ENCODE assay signal across 12 cellular contexts in genomic region chr10:101330236-101331225, GRCh38. TPM values are rescaled to one million over a fixed set of nuclear protein-coding genes. Genes with fewer than 3 reads are reported as not detected.
DNase-seq lines count a peak whose midpoint lies in the region; ATAC-seq and TF ChIP-seq lines count a peak whose summit lies in the region.
"Had no signal": no experiment of that assay in that cellular context is flagged by ENCODE, and none has a peak within 500 bp of the region (broad histone marks: within the 10 kb centered on the region; RNA-seq: fewer than 3 reads in every experiment).

No MANE protein-coding gene starts in this region.

- intact Hi-C loops in gastrocnemius medialis (cut with DNase I; ENCODE audit: low total_unique reads) (no loop called here), left ventricle myocardium superior (cut with micrococcal nuclease) (no loop called here)

- H3K79me1 ChIP-seq in mesenchymal stem cell (replicated peaks; ENCODE audit: low read length, poor library complexity, severe bottlenecking): no peaks in the 10 kb centered on the region

- H3K18ac ChIP-seq in mesenchymal stem cell (ENCODE audit: low read depth in 1 of 2, low read length in 2 of 2): no peak overlapping the region

- no peak overlapping the region for H2AK5ac ChIP-seq in mesenchymal stem cell (ENCODE audit: low read length, severe bottlenecking)

- H3K4me1 ChIP-seq in mesenchymal stem cell (ENCODE audit: control insufficient read depth, insufficient read depth, low read depth, low read length) (no peaks in the 10 kb centered on the region), gastrocnemius medialis (no peaks in the 10 kb centered on the region)
- H3K4me1 ChIP-seq: vagina had no signal

- 76% methylated on average over 14 of the region's 18 CpGs for WGBS in mesenchymal stem cell

- no peak overlapping the region for H3K4me3 ChIP-seq in cardiac fibroblast (replicated peaks in 1 of 2; ENCODE audit: low read depth in 2 of 2, low read length in 2 of 2)
- no peak overlapping the region for H3K4me3 ChIP-seq in mesenchymal stem cell (ENCODE audit: insufficient read depth in 1 of 2, low read depth in 1 of 2, low read length in 2 of 2)
- no peak overlapping the region for H3K4me3 ChIP-seq in gastrocnemius medialis
- H3K4me3 ChIP-seq: vagina had no signal

- H3K27me3 ChIP-seq in mesenchymal stem cell (ENCODE audit: control insufficient read depth in 1 of 2, insufficient read depth in 1 of 2, low read length in 2 of 2) (peaks cover 43 to 60% of the 10 kb centered on the region in 2 experiments), gastrocnemius medialis (no peaks in the 10 kb centered on the region)
- H3K27me3 ChIP-seq: vagina had no signal

- no peak for TF ChIP-seq POLR2A in gastrocnemius medialis (IDR thresholded peaks at IDR 0.05)

- ATAC-seq in stimulated activated naive CD8-positive, alpha-beta T cell treated with anti-CD3 and anti-CD28 coated beads, Interleukin-15, Interleukin-2, amounts not matched to agents 100 U/mL and 50 U/mL, for 24 hours: no peak
- ATAC-seq in gastrocnemius medialis: no peak
- no peak for ATAC-seq in left ventricle myocardium superior

- TF ChIP-seq CTCF in cardiac fibroblast (IDR thresholded peaks at IDR 0.05; ENCODE audit: low read depth, low read length): no peak
- no peak for TF ChIP-seq CTCF in gastrocnemius medialis (IDR thresholded peaks at IDR 0.05 in 4 of 5, conservative IDR thresholded peaks at IDR 0.05 in 1 of 5)

- no peaks in the 10 kb centered on the region for H3K36me3 ChIP-seq in mesenchymal stem cell (ENCODE audit: control insufficient read depth in 1 of 2, insufficient read depth in 2 of 2, low read depth in 1 of 2, low read length in 2 of 2)
- H3K36me3 ChIP-seq in gastrocnemius medialis: no peaks in the 10 kb centered on the region
- H3K36me3 ChIP-seq: vagina had no signal

- no peak overlapping the region for H3K4ac ChIP-seq in mesenchymal stem cell (ENCODE audit: low read depth in 1 of 2, low read length in 2 of 2)

- no peak overlapping the region for H3K4me2 ChIP-seq in mesenchymal stem cell (ENCODE audit: low read length, poor library complexity, severe bottlenecking)

- no peak overlapping the region for H2BK5ac ChIP-seq in mesenchymal stem cell (ENCODE audit: low read depth, low read length, poor library complexity, severe bottlenecking)

- H3K14ac ChIP-seq in mesenchymal stem cell (ENCODE audit: low read length in 2 of 2): no peak overlapping the region

- in situ Hi-C loops in gastrocnemius medialis (cut with MboI; ENCODE audit: low sequenced_read_pairs in 4 of 4): no loop called here

- H3K27ac ChIP-seq in mesenchymal stem cell (ENCODE audit: low read length, poor library complexity, severe bottlenecking) (no peak overlapping the region), gastrocnemius medialis (no peak overlapping the region)
- H3K27ac ChIP-seq: vagina had no signal

- DNase-seq in Ammon's horn (ENCODE audit: low spot score) (peak; percentile 78), NCI-H524 (lab: John Stamatoyannopoulos, UW) (peak; percentile 25 to 61), cardiac fibroblast (ENCODE audit: low read depth in 2 of 2) (peak; percentile 47 to 65), mesenchymal stem cell (peak; percentile 8), NCI-H1105 treated with DMSO at 0.1 percent for 48 hours (lab: John Stamatoyannopoulos, UW) (no peak), gastrocnemius medialis (no peak), left ventricle myocardium superior (no peak)
- DNase-seq in stimulated activated naive CD8-positive, alpha-beta T cell treated with anti-CD3 and anti-CD28 coated beads, Interleukin-15, Interleukin-2, amounts not matched to agents 100 U/mL and 50 U/mL, for 24 hours: no peak
- DNase-seq: activated CD4-positive, alpha-beta T cell treated with anti-CD3 and anti-CD28 coated beads, Interleukin-2, amount 50 U/mL, for 4 hours; activated naive CD4-positive, alpha-beta T cell; effector memory CD4-positive, alpha-beta T cell had no signal

- H4K8ac ChIP-seq in mesenchymal stem cell (ENCODE audit: low read length): no peak overlapping the region

- H4K91ac ChIP-seq in mesenchymal stem cell (ENCODE audit: low read length): no peak overlapping the region

- no peak overlapping the region for H2BK15ac ChIP-seq in mesenchymal stem cell (ENCODE audit: low read depth, poor library complexity, severe bottlenecking)

- H3K9ac ChIP-seq in mesenchymal stem cell (ENCODE audit: low read length): no peak overlapping the region

- H3K9me3 ChIP-seq in mesenchymal stem cell (ENCODE audit: control insufficient read depth, low read length) (no peaks in the 10 kb centered on the region), gastrocnemius medialis (no peaks in the 10 kb centered on the region)
- H3K9me3 ChIP-seq: vagina had no signal

- H3K23ac ChIP-seq in mesenchymal stem cell (ENCODE audit: low read length in 2 of 2): no peak overlapping the region

- H2BK12ac ChIP-seq in mesenchymal stem cell (ENCODE audit: low read length in 2 of 2): no peak overlapping the region

- no peak overlapping the region for H2BK120ac ChIP-seq in mesenchymal stem cell (ENCODE audit: low read depth, low read length)

- no peak overlapping the region for H2AFZ ChIP-seq in mesenchymal stem cell (ENCODE audit: low read depth, low read length)

RNA-seq across cellular contexts. Expression of gene BTRC, which starts 23.4 kb away (rescaled TPM):
- polyA plus RNA-seq in mesenchymal stem cell (2013, experiment 1 of 2): 7.5 TPM
- polyA plus RNA-seq in mesenchymal stem cell (2013, experiment 2 of 2): 7.7 TPM
- total RNA-seq in gastrocnemius medialis: 10 to 100 TPM in 3 of 4 donors, 1 to 10 TPM in 1; 8.7 to 17.3 (median 12.6) TPM
- total RNA-seq in left ventricle myocardium superior: 33.2 TPM

Comparison
In these comparisons a context has a peak if more than half of its experiments do, and no peak if none do; other contexts are left out.
1. DNase-seq: peak in Ammon's horn (single experiment), NCI-H524 (2 of 2), cardiac fibroblast (2 of 2) and mesenchymal stem cell (single experiment); none in NCI-H1105 treated with DMSO at 0.1 percent for 48 hours (single experiment), stimulated activated naive CD8-positive, alpha-beta T cell treated with anti-CD3 and anti-CD28 coated beads, Interleukin-15, Interleukin-2, amounts not matched to agents 100 U/mL and 50 U/mL, for 24 hours (single experiment), gastrocnemius medialis (0 of 2) and left ventricle myocardium superior (single experiment).